19 cellular contexts compared by ENCODE assay signal in genomic region chr2:20722592-20722991, GRCh38.
"Had no signal": no experiment of that assay in that cellular context is flagged by ENCODE, and none has a peak within 500 bp of the region (broad histone marks: within the 10 kb centered on the region; RNA-seq: fewer than 3 reads in every experiment).

No MANE protein-coding gene starts in this region.

- H3K4me3 ChIP-seq: pancreas, psoas muscle, right atrium auricular region, tibial nerve had no signal

- H3K27ac ChIP-seq: brain microvascular endothelial cell, pancreas, psoas muscle, right atrium auricular region, tibial nerve had no signal

- H3K36me3 ChIP-seq: brain microvascular endothelial cell, pancreas, right atrium auricular region had no signal

- DNase-seq: activated B cell treated with CpG ODN at 0.5 μM for 24 hours; activated CD4-positive, alpha-beta T cell treated with anti-CD3 and anti-CD28 coated beads for 36 hours; activated CD4-positive, alpha-beta T cell treated with anti-CD3 and anti-CD28 coated beads, Interleukin-2, amount 50 U/mL, for 4 hours; activated CD8-positive, alpha-beta memory T cell treated with anti-CD3 and anti-CD28 coated beads for 24 hours; activated CD8-positive, alpha-beta memory T cell treated with anti-CD3 and anti-CD28 coated beads, Interleukin-2, amount 50 U/mL, for 4 hours; activated T-cell treated with anti-CD3 and anti-CD28 coated beads, Interleukin-2, amount 50 U/mL, for 24 hours; aorta; brain microvascular endothelial cell; caudate nucleus; dermis blood vessel endothelial cell; effector memory CD4-positive, alpha-beta T cell; hippocampal formation; pancreas; psoas muscle; stimulated activated CD4-positive, alpha-beta T cell treated with anti-CD3 and anti-CD28 coated beads, Interleukin-1b, Interleukin-23, amount 100 ng/mL, for 48 hours; substantia nigra; T1000 had no signal

- H3K27me3 ChIP-seq: brain microvascular endothelial cell, pancreas, right atrium auricular region, tibial nerve had no signal

- H3K9me3 ChIP-seq: pancreas had no signal

- H3K4me1 ChIP-seq: pancreas, psoas muscle, right atrium auricular region, tibial nerve had no signal
